ENCODE assay signal across 1 cellular context in genomic region chr6:110137924-110138887, GRCh38.
TF ChIP-seq lines count a peak whose summit lies in the region.

No MANE protein-coding gene starts in this region.

TF ChIP-seq in H1, 55 proteins besides CTCF, POLR2A, EP300 and RAD21:
- TF ChIP-seq SIX5 (IDR thresholded peaks at IDR 0.05; ENCODE audit: low read depth, low read length), result no peak
- TF ChIP-seq MAX (IDR thresholded peaks at IDR 0.05), result peak; percentile 28; the same call in 1 of the 2 replicates
